ENCODE assay signal across 14 cellular contexts in the genomic region with DNA sequence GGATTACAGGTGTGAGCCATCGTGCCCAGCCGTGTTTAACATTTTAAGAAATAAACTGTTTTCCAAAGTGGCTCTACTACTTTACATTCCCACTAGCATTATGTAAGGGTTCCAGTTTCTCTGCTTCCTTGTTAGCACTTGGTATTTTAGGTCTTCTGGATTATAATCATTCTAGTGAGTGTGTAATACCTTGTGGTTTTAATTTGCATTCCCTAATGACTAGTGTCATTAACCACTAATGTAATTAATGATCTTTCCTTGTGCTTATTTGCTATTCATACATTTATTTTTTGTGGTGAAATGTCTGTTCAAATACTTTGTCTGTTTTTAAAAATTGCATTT. TPM values are rescaled to one million over a fixed set of nuclear protein-coding genes. Genes with fewer than 3 reads are reported as not detected.
DNase-seq lines count a peak whose midpoint lies in the region; ATAC-seq and TF ChIP-seq lines count a peak whose summit lies in the region.
"Had no signal": no experiment of that assay in that cellular context is flagged by ENCODE, and none has a peak within 500 bp of the region (broad histone marks: within the 10 kb centered on the region; RNA-seq: fewer than 3 reads in every experiment).

No MANE protein-coding gene starts in this region.

- H3K9me3 ChIP-seq in cardiac muscle cell (ENCODE audit: low read depth) (no peaks in the 10 kb centered on the region), Peyer's patch (no peaks in the 10 kb centered on the region)
- H3K9me3 ChIP-seq: adrenal gland had no signal

- peaks cover 14% of the 10 kb centered on the region for H3K4me1 Mint-ChIP-seq in mesothelial cell of epicardium

- H2AK5ac ChIP-seq in mesendoderm (ENCODE audit: low read length), result no peak overlapping the region

- no peak overlapping the region for H3K56ac ChIP-seq in mesendoderm (ENCODE audit: low read length)

- no peak overlapping the region for H4K8ac ChIP-seq in mesendoderm (ENCODE audit: low read depth, low read length)

- no peak overlapping the region for H2BK120ac ChIP-seq in mesendoderm (ENCODE audit: low read depth, low read length)

- no peak overlapping the region for H3K23ac ChIP-seq in mesendoderm (ENCODE audit: low read length)

- H3K4me3 Mint-ChIP-seq in mesothelial cell of epicardium, result no peak overlapping the region
- H3K4me3 Mint-ChIP-seq: CD4-positive, alpha-beta memory T cell had no signal

- no CpG with 5 or more reads among the region's 2 CpGs for WGBS in mesendoderm (ENCODE audit: extremely low coverage, insufficient coverage, low lambda C conversion rate)

- ATAC-seq in left cardiac atrium, result no peak

- H2BK5ac ChIP-seq in mesendoderm (ENCODE audit: low read length), result no peak overlapping the region

- no peak for TF ChIP-seq CTCF in cardiac muscle cell (IDR thresholded peaks at IDR 0.05; ENCODE audit: low read depth, low read length)
- no peak for TF ChIP-seq CTCF in dorsolateral prefrontal cortex (IDR thresholded peaks at IDR 0.05 in 54 of 56, conservative IDR thresholded peaks at IDR 0.05 in 2 of 56; ENCODE audit: low read depth in 1 of 56, partially characterized antibody in 56 of 56)
- no peak for TF ChIP-seq CTCF in mesothelial cell of epicardium (IDR thresholded peaks at IDR 0.05; ENCODE audit: unreplicated experiment)
- TF ChIP-seq CTCF in Peyer's patch (IDR thresholded peaks at IDR 0.05), result no peak

- no peaks in the 10 kb centered on the region for H3K9me3 Mint-ChIP-seq in mesothelial cell of epicardium
- H3K9me3 Mint-ChIP-seq: CD4-positive, alpha-beta memory T cell had no signal

- DNase-seq in cardiac muscle cell (ENCODE audit: low read depth in 1 of 2, low spot score in 1 of 2) (no peak), left cardiac atrium (no peak), dorsolateral prefrontal cortex (no peak), mesothelial cell of epicardium (ENCODE audit: low spot score in 2 of 2, unreplicated experiment in 2 of 2) (no peak), mesendoderm (no peak), NCI-H524 treated with DMSO at 0.1 percent for 48 hours (lab: John Stamatoyannopoulos, UW) (no peak), Peyer's patch (no peak), DMS79 treated with DMSO at 0.1 percent for 48 hours (lab: John Stamatoyannopoulos, UW) (no peak)
- DNase-seq: activated CD4-positive, alpha-beta T cell treated with anti-CD3 and anti-CD28 coated beads, Interleukin-2, amount 50 U/mL, for 1 hour; adrenal gland; CD4-positive, alpha-beta memory T cell; effector CD8-positive, alpha-beta T cell; foreskin fibroblast; RPMI8226 had no signal

- peak overlapping the region; percentile 88 for H3K27ac Mint-ChIP-seq in mesothelial cell of epicardium

- TF ChIP-seq POLR2A in Peyer's patch (IDR thresholded peaks at IDR 0.05), result no peak

- peaks cover 2% of the 10 kb centered on the region for H3K79me2 ChIP-seq in mesendoderm (ENCODE audit: control insufficient read depth, insufficient read depth, low read length)

- H3K9ac ChIP-seq in mesendoderm (ENCODE audit: low read length), result no peak overlapping the region

- H3K4ac ChIP-seq in mesendoderm (ENCODE audit: low read depth, low read length), result no peak overlapping the region

- intact Hi-C loops in left cardiac atrium (cut with DNase I) (no loop called here), dorsolateral prefrontal cortex (cut with DNase I) (no loop called here)

- peaks cover 6% of the 10 kb centered on the region for H3K36me3 Mint-ChIP-seq in mesothelial cell of epicardium

- no peaks in the 10 kb centered on the region for H3K27me3 Mint-ChIP-seq in mesothelial cell of epicardium (ENCODE audit: low read depth)
- H3K27me3 Mint-ChIP-seq: CD4-positive, alpha-beta memory T cell had no signal

- H3K4me2 ChIP-seq in mesendoderm (ENCODE audit: low read length), result no peak overlapping the region

- H3K4me3 ChIP-seq in cardiac muscle cell, result no peak overlapping the region
- H3K4me3 ChIP-seq in dorsolateral prefrontal cortex, result peak overlapping the region in 32 of 59 donors; percentile 0 to 49 (median 20)
- H3K4me3 ChIP-seq in mesendoderm (ENCODE audit: low read length), result no peak overlapping the region
- H3K4me3 ChIP-seq in Peyer's patch, result no peak overlapping the region
- H3K4me3 ChIP-seq: adrenal gland had no signal

- no peak overlapping the region for H3K18ac ChIP-seq in mesendoderm (ENCODE audit: low read length)

- H3K27me3 ChIP-seq in cardiac muscle cell, result no peaks in the 10 kb centered on the region
- no peaks in the 10 kb centered on the region for H3K27me3 ChIP-seq in dorsolateral prefrontal cortex
- H3K27me3 ChIP-seq in mesendoderm (ENCODE audit: insufficient read depth, low read length, poor library complexity), result no peaks in the 10 kb centered on the region
- H3K27me3 ChIP-seq in Peyer's patch, result no peaks in the 10 kb centered on the region
- H3K27me3 ChIP-seq: adrenal gland had no signal

- H3K79me1 ChIP-seq in mesendoderm (ENCODE audit: low read length), result peaks cover 9% of the 10 kb centered on the region

- H3K36me3 ChIP-seq in cardiac muscle cell (no peaks in the 10 kb centered on the region), mesendoderm (ENCODE audit: control insufficient read depth, insufficient read depth, low read length) (no peaks in the 10 kb centered on the region), Peyer's patch (peaks cover 0 to 23% (median 0%) of the 10 kb centered on the region in 3 donors)

- H3K27ac ChIP-seq in cardiac muscle cell (peak overlapping the region; percentile 49), dorsolateral prefrontal cortex (peak overlapping the region in 58 of 59 donors; percentile 42 to 94 (median 81)), mesendoderm (ENCODE audit: low read depth, low read length) (no peak overlapping the region), Peyer's patch (no peak overlapping the region)
- H3K27ac ChIP-seq: adrenal gland had no signal

- peaks cover 22% of the 10 kb centered on the region for H3K4me1 ChIP-seq in cardiac muscle cell (ENCODE audit: low read depth)
- H3K4me1 ChIP-seq in mesendoderm (ENCODE audit: control insufficient read depth, low read depth, low read length), result no peaks in the 10 kb centered on the region
- peaks cover 0 to 8% (median 0%) of the 10 kb centered on the region in 4 donors for H3K4me1 ChIP-seq in Peyer's patch

- no peak overlapping the region for H4K5ac ChIP-seq in mesendoderm (ENCODE audit: low read length)

- no peak overlapping the region for H2BK15ac ChIP-seq in mesendoderm (replicated peaks; ENCODE audit: low read depth)

RNA-seq across cellular contexts. Expression of gene ARIH2, which starts 30.7 kb away (rescaled TPM):
- 89.3 and 116 TPM in 2 replicates for total RNA-seq in cardiac muscle cell
- polyA plus RNA-seq in cardiac muscle cell, result 78.1 and 78.6 TPM in 2 replicates
- total RNA-seq in left cardiac atrium, result 100 to 1,000 TPM in 1 of 2 donors, 10 to 100 TPM in 1; 88.0 to 104 TPM
- 100 to 1,000 TPM in 116 of 120 experiments, 10 to 100 TPM in 4; 88.9 to 207 (median 127) TPM for total RNA-seq in dorsolateral prefrontal cortex
- total RNA-seq in mesothelial cell of epicardium, result 87.0 to 102 TPM (median 100 TPM) in 3 replicates
- 72.8 TPM for polyA plus RNA-seq in mesendoderm (2013, experiment 1 of 2)
- 75.4 TPM for polyA plus RNA-seq in mesendoderm (2013, experiment 2 of 2)
- 100 to 1,000 TPM in 3 of 4 donors, 10 to 100 TPM in 1; 59.7 to 184 (median 111) TPM for total RNA-seq in Peyer's patch

RNA-seq across cellular contexts. Expression of gene P4HTM, which starts 40.7 kb away (rescaled TPM):
- total RNA-seq in cardiac muscle cell, result 63.3 and 76.5 TPM in 2 replicates
- polyA plus RNA-seq in cardiac muscle cell, result 60.4 and 84.7 TPM in 2 replicates
- 10 to 100 TPM; 32.8 to 33.9 TPM for total RNA-seq in left cardiac atrium
- 100 to 1,000 TPM in 117 of 120 experiments, 10 to 100 TPM in 3; 91.4 to 175 (median 129) TPM for total RNA-seq in dorsolateral prefrontal cortex
- total RNA-seq in mesothelial cell of epicardium, result 57.9 to 59.9 TPM (median 58.4 TPM) in 3 replicates
- polyA plus RNA-seq in mesendoderm (2013, experiment 1 of 2), result 6.9 TPM
- polyA plus RNA-seq in mesendoderm (2013, experiment 2 of 2), result 6.6 TPM
- total RNA-seq in Peyer's patch, result 10 to 100 TPM; 47.0 to 95.9 (median 78.0) TPM

RNA-seq across cellular contexts. Expression of gene SLC25A20, which starts 50.7 kb away (rescaled TPM):
- total RNA-seq in cardiac muscle cell, result 20.9 and 25.1 TPM in 2 replicates
- polyA plus RNA-seq in cardiac muscle cell, result 24.0 and 28.2 TPM in 2 replicates
- 10 to 100 TPM; 53.4 to 55.6 TPM for total RNA-seq in left cardiac atrium
- total RNA-seq in dorsolateral prefrontal cortex, result 10 to 100 TPM in 76 of 120 experiments, 1 to 10 TPM in 44; 6.2 to 24.2 (median 11.2) TPM
- total RNA-seq in mesothelial cell of epicardium, result 9.7 to 10.7 TPM (median 10.5 TPM) in 3 replicates
- 5.0 TPM for polyA plus RNA-seq in mesendoderm (2013, experiment 1 of 2)
- 5.1 TPM for polyA plus RNA-seq in mesendoderm (2013, experiment 2 of 2)
- 100 to 1,000 TPM in 1 of 4 donors, 10 to 100 TPM in 3; 29.7 to 138 (median 68.9) TPM for total RNA-seq in Peyer's patch

RNA-seq across cellular contexts. Expression of gene WDR6, which starts 57.8 kb away (rescaled TPM):
- total RNA-seq in cardiac muscle cell (176 and 223 TPM in 2 replicates), left cardiac atrium (10 to 100 TPM; 76.1 to 77.1 TPM), dorsolateral prefrontal cortex (100 to 1,000 TPM in 89 of 120 experiments, 10 to 100 TPM in 31; 60.3 to 190 (median 117) TPM), mesothelial cell of epicardium (384 to 409 TPM (median 396 TPM) in 3 replicates), Peyer's patch (100 to 1,000 TPM in 3 of 4 donors, 10 to 100 TPM in 1; 96.7 to 233 (median 179) TPM)
- 276 and 277 TPM in 2 replicates for polyA plus RNA-seq in cardiac muscle cell
- polyA plus RNA-seq in mesendoderm (2013, experiment 1 of 2), result 73.5 TPM
- polyA plus RNA-seq in mesendoderm (2013, experiment 2 of 2), result 74.2 TPM

Comparison
In these comparisons a context has a peak if more than half of its experiments do, and no peak if none do; other contexts are left out.
1. H3K27ac ChIP-seq: peak in cardiac muscle cell (single experiment) and dorsolateral prefrontal cortex (58 of 59); none in mesendoderm (single experiment) and Peyer's patch (0 of 4).
2. H3K4me3 ChIP-seq: peak in dorsolateral prefrontal cortex (32 of 59); none in cardiac muscle cell (single experiment), mesendoderm (single experiment) and Peyer's patch (0 of 4).